ENCODE assay signal across 1 cellular context in the genomic region with DNA sequence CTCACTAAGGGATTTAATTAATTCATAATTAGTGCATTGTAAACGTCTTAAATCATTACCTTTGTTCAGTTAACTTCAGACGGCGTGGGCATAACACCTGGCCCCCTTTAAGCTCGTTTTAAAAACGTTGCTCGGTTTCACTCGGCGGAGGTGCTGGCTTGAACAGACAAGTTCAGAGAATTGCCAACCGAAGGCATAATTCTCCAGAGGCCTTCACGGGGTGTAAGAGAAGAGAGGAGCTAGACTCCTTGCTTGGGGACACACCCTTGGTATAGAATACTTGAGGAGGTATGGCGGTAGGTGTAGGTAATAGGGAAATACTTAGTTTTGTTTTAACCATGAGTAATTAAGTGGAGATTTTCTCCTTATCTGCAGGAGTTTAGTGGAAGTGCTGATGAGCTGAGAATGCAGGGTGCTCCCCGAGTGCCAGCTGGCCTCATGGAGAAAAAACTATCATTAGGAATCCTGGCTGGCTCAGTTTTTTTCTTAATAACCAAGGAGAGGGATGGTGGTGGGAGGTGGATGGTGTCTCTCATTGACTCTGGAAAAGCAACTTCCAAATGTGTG.
TF ChIP-seq lines count a peak whose summit lies in the region.

No MANE protein-coding gene starts in this region.

TF ChIP-seq in HepG2, 621 proteins besides CTCF, POLR2A, EP300 and RAD21:
- TF ChIP-seq, protein P1, sequence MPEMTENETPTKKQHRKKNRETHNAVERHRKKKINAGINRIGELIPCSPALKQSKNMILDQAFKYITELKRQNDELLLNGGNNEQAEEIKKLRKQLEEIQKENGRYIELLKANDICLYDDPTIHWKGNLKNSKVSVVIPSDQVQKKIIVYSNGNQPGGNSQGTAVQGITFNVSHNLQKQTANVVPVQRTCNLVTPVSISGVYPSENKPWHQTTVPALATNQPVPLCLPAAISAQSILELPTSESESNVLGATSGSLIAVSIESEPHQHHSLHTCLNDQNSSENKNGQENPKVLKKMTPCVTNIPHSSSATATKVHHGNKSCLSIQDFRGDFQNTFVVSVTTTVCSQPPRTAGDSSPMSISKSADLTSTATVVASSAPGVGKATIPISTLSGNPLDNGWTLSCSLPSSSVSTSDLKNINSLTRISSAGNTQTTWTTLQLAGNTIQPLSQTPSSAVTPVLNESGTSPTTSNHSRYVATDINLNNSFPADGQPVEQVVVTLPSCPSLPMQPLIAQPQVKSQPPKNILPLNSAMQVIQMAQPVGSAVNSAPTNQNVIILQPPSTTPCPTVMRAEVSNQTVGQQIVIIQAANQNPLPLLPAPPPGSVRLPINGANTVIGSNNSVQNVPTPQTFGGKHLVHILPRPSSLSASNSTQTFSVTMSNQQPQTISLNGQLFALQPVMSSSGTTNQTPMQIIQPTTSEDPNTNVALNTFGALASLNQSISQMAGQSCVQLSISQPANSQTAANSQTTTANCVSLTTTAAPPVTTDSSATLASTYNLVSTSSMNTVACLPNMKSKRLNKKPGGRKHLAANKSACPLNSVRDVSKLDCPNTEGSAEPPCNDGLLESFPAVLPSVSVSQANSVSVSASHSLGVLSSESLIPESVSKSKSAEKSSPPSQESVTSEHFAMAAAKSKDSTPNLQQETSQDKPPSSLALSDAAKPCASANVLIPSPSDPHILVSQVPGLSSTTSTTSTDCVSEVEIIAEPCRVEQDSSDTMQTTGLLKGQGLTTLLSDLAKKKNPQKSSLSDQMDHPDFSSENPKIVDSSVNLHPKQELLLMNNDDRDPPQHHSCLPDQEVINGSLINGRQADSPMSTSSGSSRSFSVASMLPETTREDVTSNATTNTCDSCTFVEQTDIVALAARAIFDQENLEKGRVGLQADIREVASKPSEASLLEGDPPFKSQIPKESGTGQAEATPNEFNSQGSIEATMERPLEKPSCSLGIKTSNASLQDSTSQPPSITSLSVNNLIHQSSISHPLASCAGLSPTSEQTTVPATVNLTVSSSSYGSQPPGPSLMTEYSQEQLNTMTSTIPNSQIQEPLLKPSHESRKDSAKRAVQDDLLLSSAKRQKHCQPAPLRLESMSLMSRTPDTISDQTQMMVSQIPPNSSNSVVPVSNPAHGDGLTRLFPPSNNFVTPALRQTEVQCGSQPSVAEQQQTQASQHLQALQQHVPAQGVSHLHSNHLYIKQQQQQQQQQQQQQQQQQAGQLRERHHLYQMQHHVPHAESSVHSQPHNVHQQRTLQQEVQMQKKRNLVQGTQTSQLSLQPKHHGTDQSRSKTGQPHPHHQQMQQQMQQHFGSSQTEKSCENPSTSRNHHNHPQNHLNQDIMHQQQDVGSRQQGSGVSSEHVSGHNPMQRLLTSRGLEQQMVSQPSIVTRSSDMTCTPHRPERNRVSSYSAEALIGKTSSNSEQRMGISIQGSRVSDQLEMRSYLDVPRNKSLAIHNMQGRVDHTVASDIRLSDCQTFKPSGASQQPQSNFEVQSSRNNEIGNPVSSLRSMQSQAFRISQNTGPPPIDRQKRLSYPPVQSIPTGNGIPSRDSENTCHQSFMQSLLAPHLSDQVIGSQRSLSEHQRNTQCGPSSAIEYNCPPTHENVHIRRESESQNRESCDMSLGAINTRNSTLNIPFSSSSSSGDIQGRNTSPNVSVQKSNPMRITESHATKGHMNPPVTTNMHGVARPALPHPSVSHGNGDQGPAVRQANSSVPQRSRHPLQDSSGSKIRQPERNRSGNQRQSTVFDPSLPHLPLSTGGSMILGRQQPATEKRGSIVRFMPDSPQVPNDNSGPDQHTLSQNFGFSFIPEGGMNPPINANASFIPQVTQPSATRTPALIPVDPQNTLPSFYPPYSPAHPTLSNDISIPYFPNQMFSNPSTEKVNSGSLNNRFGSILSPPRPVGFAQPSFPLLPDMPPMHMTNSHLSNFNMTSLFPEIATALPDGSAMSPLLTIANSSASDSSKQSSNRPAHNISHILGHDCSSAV (CRISPR knock-in tag; IDR thresholded peaks at IDR 0.05; ENCODE audit: borderline replicate concordance), result no peak
- TF ChIP-seq ZNF83 (CRISPR knock-in tag; IDR thresholded peaks at IDR 0.05; ENCODE audit: borderline replicate concordance) (no peak), ZNF713 (CRISPR knock-in tag; IDR thresholded peaks at IDR 0.05) (no peak), ZNF121 (CRISPR knock-in tag; IDR thresholded peaks at IDR 0.05) (no peak), IKZF4 (CRISPR knock-in tag; IDR thresholded peaks at IDR 0.05; ENCODE audit: borderline replicate concordance, low read depth, not compliant biosample characterization) (no peak), GLI4 (CRISPR knock-in tag; IDR thresholded peaks at IDR 0.05; ENCODE audit: borderline replicate concordance) (no peak), NR2C2 (CRISPR knock-in tag; IDR thresholded peaks at IDR 0.05; ENCODE audit: borderline replicate concordance) (no peak)
- TF ChIP-seq, protein P2, sequence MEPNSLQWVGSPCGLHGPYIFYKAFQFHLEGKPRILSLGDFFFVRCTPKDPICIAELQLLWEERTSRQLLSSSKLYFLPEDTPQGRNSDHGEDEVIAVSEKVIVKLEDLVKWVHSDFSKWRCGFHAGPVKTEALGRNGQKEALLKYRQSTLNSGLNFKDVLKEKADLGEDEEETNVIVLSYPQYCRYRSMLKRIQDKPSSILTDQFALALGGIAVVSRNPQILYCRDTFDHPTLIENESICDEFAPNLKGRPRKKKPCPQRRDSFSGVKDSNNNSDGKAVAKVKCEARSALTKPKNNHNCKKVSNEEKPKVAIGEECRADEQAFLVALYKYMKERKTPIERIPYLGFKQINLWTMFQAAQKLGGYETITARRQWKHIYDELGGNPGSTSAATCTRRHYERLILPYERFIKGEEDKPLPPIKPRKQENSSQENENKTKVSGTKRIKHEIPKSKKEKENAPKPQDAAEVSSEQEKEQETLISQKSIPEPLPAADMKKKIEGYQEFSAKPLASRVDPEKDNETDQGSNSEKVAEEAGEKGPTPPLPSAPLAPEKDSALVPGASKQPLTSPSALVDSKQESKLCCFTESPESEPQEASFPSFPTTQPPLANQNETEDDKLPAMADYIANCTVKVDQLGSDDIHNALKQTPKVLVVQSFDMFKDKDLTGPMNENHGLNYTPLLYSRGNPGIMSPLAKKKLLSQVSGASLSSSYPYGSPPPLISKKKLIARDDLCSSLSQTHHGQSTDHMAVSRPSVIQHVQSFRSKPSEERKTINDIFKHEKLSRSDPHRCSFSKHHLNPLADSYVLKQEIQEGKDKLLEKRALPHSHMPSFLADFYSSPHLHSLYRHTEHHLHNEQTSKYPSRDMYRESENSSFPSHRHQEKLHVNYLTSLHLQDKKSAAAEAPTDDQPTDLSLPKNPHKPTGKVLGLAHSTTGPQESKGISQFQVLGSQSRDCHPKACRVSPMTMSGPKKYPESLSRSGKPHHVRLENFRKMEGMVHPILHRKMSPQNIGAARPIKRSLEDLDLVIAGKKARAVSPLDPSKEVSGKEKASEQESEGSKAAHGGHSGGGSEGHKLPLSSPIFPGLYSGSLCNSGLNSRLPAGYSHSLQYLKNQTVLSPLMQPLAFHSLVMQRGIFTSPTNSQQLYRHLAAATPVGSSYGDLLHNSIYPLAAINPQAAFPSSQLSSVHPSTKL (CRISPR knock-in tag; IDR thresholded peaks at IDR 0.05), result no peak
- TF ChIP-seq, protein P3, sequence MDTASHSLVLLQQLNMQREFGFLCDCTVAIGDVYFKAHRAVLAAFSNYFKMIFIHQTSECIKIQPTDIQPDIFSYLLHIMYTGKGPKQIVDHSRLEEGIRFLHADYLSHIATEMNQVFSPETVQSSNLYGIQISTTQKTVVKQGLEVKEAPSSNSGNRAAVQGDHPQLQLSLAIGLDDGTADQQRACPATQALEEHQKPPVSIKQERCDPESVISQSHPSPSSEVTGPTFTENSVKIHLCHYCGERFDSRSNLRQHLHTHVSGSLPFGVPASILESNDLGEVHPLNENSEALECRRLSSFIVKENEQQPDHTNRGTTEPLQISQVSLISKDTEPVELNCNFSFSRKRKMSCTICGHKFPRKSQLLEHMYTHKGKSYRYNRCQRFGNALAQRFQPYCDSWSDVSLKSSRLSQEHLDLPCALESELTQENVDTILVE (CRISPR knock-in tag; IDR thresholded peaks at IDR 0.05), result no peak
- TF ChIP-seq, protein P4, sequence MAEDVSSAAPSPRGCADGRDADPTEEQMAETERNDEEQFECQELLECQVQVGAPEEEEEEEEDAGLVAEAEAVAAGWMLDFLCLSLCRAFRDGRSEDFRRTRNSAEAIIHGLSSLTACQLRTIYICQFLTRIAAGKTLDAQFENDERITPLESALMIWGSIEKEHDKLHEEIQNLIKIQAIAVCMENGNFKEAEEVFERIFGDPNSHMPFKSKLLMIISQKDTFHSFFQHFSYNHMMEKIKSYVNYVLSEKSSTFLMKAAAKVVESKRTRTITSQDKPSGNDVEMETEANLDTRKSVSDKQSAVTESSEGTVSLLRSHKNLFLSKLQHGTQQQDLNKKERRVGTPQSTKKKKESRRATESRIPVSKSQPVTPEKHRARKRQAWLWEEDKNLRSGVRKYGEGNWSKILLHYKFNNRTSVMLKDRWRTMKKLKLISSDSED (CRISPR knock-in tag; IDR thresholded peaks at IDR 0.05), result no peak
- TF ChIP-seq, protein P5, sequence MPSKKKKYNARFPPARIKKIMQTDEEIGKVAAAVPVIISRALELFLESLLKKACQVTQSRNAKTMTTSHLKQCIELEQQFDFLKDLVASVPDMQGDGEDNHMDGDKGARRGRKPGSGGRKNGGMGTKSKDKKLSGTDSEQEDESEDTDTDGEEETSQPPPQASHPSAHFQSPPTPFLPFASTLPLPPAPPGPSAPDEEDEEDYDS (CRISPR knock-in tag; IDR thresholded peaks at IDR 0.05), result no peak
